8 cellular contexts compared by ENCODE assay signal in the genomic region with DNA sequence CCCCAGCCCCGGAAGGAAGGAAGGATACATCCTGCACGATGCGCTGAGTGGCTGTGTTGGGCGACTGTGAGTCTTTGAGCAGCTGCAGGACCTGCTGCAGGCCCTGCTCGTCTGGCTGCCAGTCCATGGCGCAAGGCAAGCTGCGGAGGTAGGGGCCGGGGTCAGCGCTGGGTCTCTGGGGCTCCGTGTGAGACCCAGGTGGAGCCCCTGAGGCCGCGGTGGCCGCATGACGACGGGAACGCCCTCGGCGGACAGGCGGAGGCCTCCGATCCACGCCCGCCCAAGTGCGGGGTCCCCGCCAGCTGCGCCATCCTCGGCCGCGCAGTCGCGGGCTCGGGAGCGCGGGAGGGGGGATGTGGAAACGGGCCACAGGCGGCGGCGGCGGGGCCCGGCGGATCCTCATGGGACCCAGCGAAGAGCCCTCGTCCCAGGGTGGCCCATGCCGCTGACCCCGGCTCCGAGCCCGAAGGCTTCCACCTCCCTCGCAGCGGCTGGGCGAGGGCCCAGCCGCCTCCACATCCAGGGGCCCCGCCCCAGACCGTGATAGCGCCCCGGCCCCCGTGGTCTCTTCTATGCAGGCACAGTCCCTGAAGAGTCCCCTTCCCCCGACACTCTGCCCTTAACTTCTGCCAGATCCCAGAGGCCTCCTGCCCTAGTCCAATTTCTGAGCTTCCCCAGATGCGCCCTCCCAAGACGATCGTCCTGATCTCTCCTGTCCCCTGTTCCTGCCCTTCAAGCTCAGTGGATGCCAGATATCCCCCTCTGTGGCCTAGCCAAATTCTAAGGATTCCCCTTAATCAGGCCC. TPM values are rescaled to one million over a fixed set of nuclear protein-coding genes. Genes with fewer than 3 reads are reported as not detected.
DNase-seq lines count a peak whose midpoint lies in the region; ATAC-seq, FAIRE-seq and TF ChIP-seq lines count a peak whose summit lies in the region.

No MANE protein-coding gene starts in this region.

- WGBS in GM12878 (ENCODE audit: insufficient coverage, insufficient replicate concordance, low lambda C conversion rate, missing lambda C conversion rate): 2% methylated on average over 46 of the region's 59 CpGs
- 3 to 10% (median 4%) methylated on average over 14 to 59 of the region's 59 CpGs for WGBS in stomach, 5 donors

- BruUV-seq in GM12878 (replicated peaks; lab: Mats Ljungman, UMichigan): no TSS peak

- no peaks in the 10 kb centered on the region for H3K27me3 ChIP-seq in KMS-11 (ENCODE audit: insufficient read depth, low read depth)
- H3K27me3 ChIP-seq in GM12878 (replicated peaks in 1 of 2; ENCODE audit: control insufficient read depth in 2 of 2, insufficient read depth in 2 of 2, low read length in 1 of 2): no peaks in the 10 kb centered on the region
- H3K27me3 ChIP-seq in keratinocyte (ENCODE audit: control insufficient read depth, extremely low read depth, insufficient read depth, low read length): no peaks in the 10 kb centered on the region
- H3K27me3 ChIP-seq in stomach: no peaks in the 10 kb centered on the region

- H3K27ac ChIP-seq in KMS-11: peak overlapping the region; percentile 74; the same call in 1 of the 2 replicates
- peak overlapping the region; percentile 81 for H3K27ac ChIP-seq in GM12878 (ENCODE audit: control insufficient read depth, insufficient read depth)
- H3K27ac ChIP-seq in keratinocyte (ENCODE audit: control insufficient read depth, insufficient read depth, low read length): peak overlapping the region; percentile 93
- peak overlapping the region; percentile 92 to 97 (median 95) for H3K27ac ChIP-seq in stomach

- H3K4me1 ChIP-seq in KMS-11 (ENCODE audit: low read depth, poor library complexity, severe bottlenecking): peaks cover 42% of the 10 kb centered on the region
- H3K4me1 ChIP-seq in GM12878 (ENCODE audit: control insufficient read depth, insufficient read depth, low read length): peaks cover 8% of the 10 kb centered on the region; the same call in 1 of the 2 replicates
- peaks cover 18% of the 10 kb centered on the region for H3K4me1 ChIP-seq in keratinocyte (ENCODE audit: control insufficient read depth, extremely low read depth, insufficient read depth, low read length)
- peaks cover 22 to 74% (median 53%) of the 10 kb centered on the region in 4 donors for H3K4me1 ChIP-seq in stomach

- TF ChIP-seq RAD21 in GM12878 (IDR thresholded peaks at IDR 0.05; ENCODE audit: insufficient read depth, low read depth, low read length): no peak

- H3K79me2 ChIP-seq in KMS-11 (ENCODE audit: insufficient read depth, low read depth) (peaks cover 64% of the 10 kb centered on the region), GM12878 (ENCODE audit: control insufficient read depth, insufficient read depth, low read length) (peaks cover 54% of the 10 kb centered on the region), keratinocyte (ENCODE audit: control insufficient read depth, insufficient read depth, low read length) (peaks cover 70% of the 10 kb centered on the region)

- ATAC-seq in GM12878 (peak; percentile 8), HG03442 (IDR thresholded peaks at IDR 0.05; ENCODE audit: unreplicated experiment) (no peak)

- H3K9me1 ChIP-seq in keratinocyte (ENCODE audit: control insufficient read depth, extremely low read depth, insufficient read depth, low read length): no peaks in the 10 kb centered on the region

- TF ChIP-seq CTCF in AG04449 (IDR thresholded peaks at IDR 0.05; ENCODE audit: insufficient read depth, low read length, missing control alignments) (no peak), KMS-11 (conservative IDR thresholded peaks at IDR 0.05; ENCODE audit: low read depth, low read length) (no peak), GM12878 (IDR thresholded peaks at IDR 0.05 in 2 of 3, conservative IDR thresholded peaks at IDR 0.05 in 1 of 3; ENCODE audit: control insufficient read depth in 2 of 3, extremely low read depth in 1 of 3, insufficient read depth in 1 of 3, low read depth in 3 of 3, low read length in 3 of 3) (no peak), keratinocyte (optimal IDR thresholded peaks at IDR 0.05 in 1 of 3, IDR thresholded peaks at IDR 0.05 in 1 of 3, conservative IDR thresholded peaks at IDR 0.05 in 1 of 3; ENCODE audit: extremely low read depth in 1 of 3, insufficient read depth in 2 of 3, low read length in 3 of 3) (no peak), stomach (IDR thresholded peaks at IDR 0.05) (no peak)

- intact Hi-C loops in GM12878 (cut with micrococcal nuclease; ENCODE audit: unreplicated experiment) (no loop called here), stomach (cut with DNase I; ENCODE audit: low total_unique reads) (no loop called here)

- CTCF ChIA-PET in AG04449 (lab: Yijun Ruan, JAX) (interaction anchor here (0.7 to 4.8 kb wide), 11 partner anchors 8 to 127 kb away, joined by 3 to 31 read pairs (median 5); partner anchors contain the start of gene TRIR), GM12878 (lab: Yijun Ruan, JAX) (interaction anchor here (0.6 to 5.4 kb wide), 6 partner anchors 12 to 425 kb away, joined by 3 to 30 read pairs (median 3); partner anchors contain the start of genes GET3 and TRIR)

- H2AFZ ChIP-seq in KMS-11 (ENCODE audit: low read depth) (no peak overlapping the region), GM12878 (ENCODE audit: control insufficient read depth, low read depth, low read length) (no peak overlapping the region), keratinocyte (ENCODE audit: control insufficient read depth, low read length) (no peak overlapping the region)

- TF ChIP-seq EP300 in GM12878 (IDR thresholded peaks at IDR 0.05; ENCODE audit: borderline replicate concordance in 1 of 2, control insufficient read depth in 1 of 2, low read depth in 2 of 2, low read length in 2 of 2): no peak
- TF ChIP-seq EP300 in stomach (IDR thresholded peaks at IDR 0.05): no peak

- H3K9me3 ChIP-seq in GM12878 (replicated peaks; ENCODE audit: control insufficient read depth, insufficient read depth, low read length) (no peaks in the 10 kb centered on the region), keratinocyte (ENCODE audit: control insufficient read depth, low read depth, low read length) (no peaks in the 10 kb centered on the region), stomach (no peaks in the 10 kb centered on the region)

- POLR2A ChIA-PET in AG04449 (lab: Yijun Ruan, JAX) (interaction anchor here (0.6 to 5.4 kb wide), 6 partner anchors 13 to 71 kb away, joined by 4 to 33 read pairs (median 6); partner anchors contain the start of genes DHPS, GET3, JUNB and TRIR), GM12878 (lab: Charles Lee) (interaction anchor here (1.0 to 6.8 kb wide), 3 partner anchors 12 to 78 kb away, joined by 3 to 58 read pairs (median 26); partner anchors contain the start of genes GET3 and TRIR)

- in situ Hi-C loops in GM12878 (cut with MboI): no loop called here

- no peak for FAIRE-seq in GM12878 (lab: Jason Lieb, UNC)
- FAIRE-seq in keratinocyte (lab: Jason Lieb, UNC): no peak

- no peak; the same call in 1 of the 2 replicates for TF ChIP-seq POLR2A in GM12878 (IDR thresholded peaks at IDR 0.05; ENCODE audit: low read depth, low read length)
- no peak for TF ChIP-seq POLR2A in stomach (IDR thresholded peaks at IDR 0.05)

- H3K36me3 ChIP-seq in KMS-11 (ENCODE audit: insufficient read depth) (peaks cover 6% of the 10 kb centered on the region; the same call in 1 of the 2 replicates), GM12878 (ENCODE audit: control insufficient read depth in 2 of 2, insufficient read depth in 2 of 2, low read length in 1 of 2) (peaks cover 10 to 12% of the 10 kb centered on the region in 2 experiments), keratinocyte (ENCODE audit: control insufficient read depth in 2 of 2, extremely low read depth in 1 of 2, insufficient read depth in 2 of 2, low read length in 2 of 2) (peaks cover 15 to 24% of the 10 kb centered on the region in 2 experiments), stomach (peaks cover 16 to 34% (median 33%) of the 10 kb centered on the region in 4 donors)

- dilution Hi-C loops in keratinocyte (cut with MboI; ENCODE audit: extremely low pct_ligation_motif_present, low sequenced_read_pairs): no loop called here

- DNase-seq in AG04449 (ENCODE audit: low read depth, low spot score): no peak
- DNase-seq in GM12878 (ENCODE audit: low read depth, low spot score): no peak
- no peak for DNase-seq in keratinocyte (ENCODE audit: low read depth, low spot score)
- no peak for DNase-seq in stomach
- DNase-seq in KG1 (lab: John Stamatoyannopoulos, UW): no peak
- no peak for DNase-seq in epidermal melanocyte (ENCODE audit: insufficient read length, low spot score)

- SMC1A ChIA-PET in GM12878 (lab: Charles Lee; ENCODE audit: uncharacterized antibody, unreplicated experiment): interaction anchor here (0.6 to 5.1 kb wide), 4 partner anchors 12 to 37 kb away, joined by 3 to 28 read pairs (median 4); partner anchors contain the start of genes GET3 and TRIR

- peak overlapping the region; percentile 80 for H3K4me3 ChIP-seq in AG04449 (ENCODE audit: low read depth, low read length)
- no peak overlapping the region for H3K4me3 ChIP-seq in KMS-11 (IDR thresholded peaks at IDR 0.05; ENCODE audit: insufficient read depth, low read depth, low read length)
- peak overlapping the region; percentile 98 for H3K4me3 ChIP-seq in GM12878
- H3K4me3 ChIP-seq in keratinocyte (ENCODE audit: control insufficient read depth in 2 of 3, extremely low read depth in 1 of 3, insufficient read depth in 2 of 3, low read depth in 1 of 3, low read length in 3 of 3): peak overlapping the region; percentile 77 to 92 (median 90)
- H3K4me3 ChIP-seq in stomach: peak overlapping the region; percentile 77 to 97 (median 84)

- H4K20me1 ChIP-seq in KMS-11 (ENCODE audit: insufficient read depth): no peaks in the 10 kb centered on the region
- no peaks in the 10 kb centered on the region; the same call in 1 of the 2 replicates for H4K20me1 ChIP-seq in GM12878 (ENCODE audit: control insufficient read depth, insufficient read depth)
- H4K20me1 ChIP-seq in keratinocyte (ENCODE audit: control insufficient read depth, extremely low read depth, insufficient read depth, low read length): peaks cover 13% of the 10 kb centered on the region

- RAD21 ChIA-PET in GM12878 (lab: Charles Lee; ENCODE audit: unreplicated experiment): interaction anchor here (1.1 to 3.3 kb wide), 3 partner anchors 13 to 40 kb away, joined by 3 to 31 read pairs (median 5); partner anchors contain the start of genes DHPS and TRIR

- H3K9ac ChIP-seq in KMS-11 (peak overlapping the region; percentile 92; the same call in 1 of the 2 replicates), GM12878 (ENCODE audit: control insufficient read depth, insufficient read depth, low read length) (peak overlapping the region; percentile 81), keratinocyte (ENCODE audit: control insufficient read depth, extremely low read depth, insufficient read depth, low read length) (peak overlapping the region; percentile 90)

- H3K4me2 ChIP-seq in KMS-11: peak overlapping the region; percentile 89
- H3K4me2 ChIP-seq in GM12878 (ENCODE audit: control insufficient read depth, insufficient read depth): peak overlapping the region; percentile 56
- H3K4me2 ChIP-seq in keratinocyte (ENCODE audit: control insufficient read depth, extremely low read depth, insufficient read depth, low read depth, low read length): peak overlapping the region; percentile 97

RNA-seq across cellular contexts. Expression of gene TNPO2, which starts 2.7 kb away (rescaled TPM):
- 113 and 137 TPM in 2 replicates for total RNA-seq in GM12878 (2013; cell fraction: nucleolus; rRNA removed)
- total RNA-seq in GM12878 (2014; rRNA removed): 19.0 and 26.2 TPM in 2 replicates
- 29.4 and 33.0 TPM in 2 replicates for total RNA-seq in GM12878 (2014; rRNA removed; fragmentation: Illumina TruSeq; extraction: Trizol)
- total RNA-seq in GM12878 (2021): 79.2 and 99.7 TPM in 2 replicates
- polyA plus RNA-seq in GM12878 (2011; ENCODE audit: low read depth): 26.0 TPM
- polyA plus RNA-seq in GM12878 (2011; rRNA removed): 50.1 and 90.8 TPM in 2 replicates
- 77.6 and 105 TPM in 2 replicates for polyA plus RNA-seq in GM12878 (2011; cell fraction: cytosol; rRNA removed)
- polyA plus RNA-seq in GM12878 (2011; cell fraction: nucleus; rRNA removed): 352 and 438 TPM in 2 replicates
- 35.4 and 35.9 TPM in 2 replicates for polyA plus RNA-seq in GM12878 (2012)
- polyA plus RNA-seq in GM12878 (2014; fragmentation: Illumina TruSeq; extraction: Trizol): 26.3 and 49.0 TPM in 2 replicates
- polyA plus RNA-seq in GM12878 (2014; fragmentation: Nextera tagmentation; extraction: Ambion mirVana): 1 to 10 TPM; 5.5 to 9.8 TPM
- 75.5 and 82.0 TPM in 2 replicates for polyA plus RNA-seq in GM12878 (2014; rRNA removed)
- 10 to 100 TPM; 18.4 to 23.7 TPM for polyA plus RNA-seq in GM12878 (2016; fragmentation: Nextera tagmentation; extraction: Ambion mirVana)
- polyA minus RNA-seq in GM12878 (2011; rRNA and poly(A)+ RNA removed): 142 and 176 TPM in 2 replicates
- 25.9 and 46.6 TPM in 2 replicates for polyA minus RNA-seq in GM12878 (2011; cell fraction: cytosol; rRNA and poly(A)+ RNA removed)
- 108 and 180 TPM in 2 replicates for polyA minus RNA-seq in GM12878 (2011; cell fraction: nucleus; rRNA and poly(A)+ RNA removed)
- polyA plus RNA-seq in keratinocyte: 75.3 to 115 TPM (median 105 TPM) in 3 replicates
- polyA plus RNA-seq in keratinocyte (2011; ENCODE audit: low read depth): 61.0 TPM
- 53.4 and 68.4 TPM in 2 replicates for polyA plus RNA-seq in keratinocyte (2011; cell fraction: cytosol; rRNA removed)
- polyA plus RNA-seq in keratinocyte (2011; cell fraction: nucleus; rRNA removed): 201 and 227 TPM in 2 replicates
- 34.5 and 56.6 TPM in 2 replicates for polyA plus RNA-seq in keratinocyte (2012; ENCODE audit: low replicate concordance)
- polyA minus RNA-seq in keratinocyte: 169 to 257 TPM (median 237 TPM) in 3 replicates
- polyA minus RNA-seq in keratinocyte (2011; cell fraction: cytosol; rRNA and poly(A)+ RNA removed): 162 TPM
- 171 and 198 TPM in 2 replicates for polyA minus RNA-seq in keratinocyte (2011; cell fraction: nucleus; rRNA and poly(A)+ RNA removed)
- total RNA-seq in stomach: 100 to 1,000 TPM in 1 of 5 donors, 10 to 100 TPM in 4; 20.6 to 143 (median 59.8) TPM
- polyA plus RNA-seq in stomach: 10 to 100 TPM; 13.7 to 18.5 (median 17.2) TPM

RNA-seq across cellular contexts. Expression of gene TRIR, which starts 13.4 kb away (rescaled TPM):
- 26.0 and 30.2 TPM in 2 replicates for total RNA-seq in GM12878 (2013; cell fraction: nucleolus; rRNA removed)
- total RNA-seq in GM12878 (2014; rRNA removed) (291 and 318 TPM in 2 replicates), GM12878 (2014; rRNA removed; fragmentation: Illumina TruSeq; extraction: Trizol) (113 and 124 TPM in 2 replicates), GM12878 (2021) (202 and 213 TPM in 2 replicates), stomach (100 to 1,000 TPM; 104 to 687 (median 176) TPM)
- polyA plus RNA-seq in GM12878 (2011; ENCODE audit: low read depth): 172 TPM
- polyA plus RNA-seq in GM12878 (2011; rRNA removed) (174 and 229 TPM in 2 replicates), GM12878 (2014; fragmentation: Illumina TruSeq; extraction: Trizol) (126 and 147 TPM in 2 replicates), GM12878 (2014; fragmentation: Nextera tagmentation; extraction: Ambion mirVana) (10 to 100 TPM; 59.7 to 96.0 TPM), GM12878 (2014; rRNA removed) (426 and 483 TPM in 2 replicates), GM12878 (2016; fragmentation: Nextera tagmentation; extraction: Ambion mirVana) (100 to 1,000 TPM; 193 to 202 TPM), keratinocyte (148 to 170 TPM (median 153 TPM) in 3 replicates), stomach (100 to 1,000 TPM; 341 to 367 (median 348) TPM)
- polyA plus RNA-seq in GM12878 (2011; cell fraction: cytosol; rRNA removed): 227 and 370 TPM in 2 replicates
- polyA plus RNA-seq in GM12878 (2011; cell fraction: nucleus; rRNA removed): 111 and 155 TPM in 2 replicates
- 211 and 282 TPM in 2 replicates for polyA plus RNA-seq in GM12878 (2012)
- polyA minus RNA-seq in GM12878 (2011; rRNA and poly(A)+ RNA removed): 48.4 and 67.3 TPM in 2 replicates
- 33.4 and 33.8 TPM in 2 replicates for polyA minus RNA-seq in GM12878 (2011; cell fraction: cytosol; rRNA and poly(A)+ RNA removed)
- 14.7 and 23.8 TPM in 2 replicates for polyA minus RNA-seq in GM12878 (2011; cell fraction: nucleus; rRNA and poly(A)+ RNA removed)
- 42.6 TPM for polyA plus RNA-seq in keratinocyte (2011; ENCODE audit: low read depth)
- 100 and 139 TPM in 2 replicates for polyA plus RNA-seq in keratinocyte (2011; cell fraction: cytosol; rRNA removed)
- 86.6 and 88.7 TPM in 2 replicates for polyA plus RNA-seq in keratinocyte (2011; cell fraction: nucleus; rRNA removed)
- polyA plus RNA-seq in keratinocyte (2012; ENCODE audit: low replicate concordance): 155 and 170 TPM in 2 replicates
- polyA minus RNA-seq in keratinocyte: 30.0 to 43.2 TPM (median 40.1 TPM) in 3 replicates
- 79.6 TPM for polyA minus RNA-seq in keratinocyte (2011; cell fraction: cytosol; rRNA and poly(A)+ RNA removed)
- polyA minus RNA-seq in keratinocyte (2011; cell fraction: nucleus; rRNA and poly(A)+ RNA removed): 13.7 and 19.7 TPM in 2 replicates

RNA-seq across cellular contexts. Expression of gene GET3, which starts 16.2 kb away (rescaled TPM):
- 6.7 and 10.6 TPM in 2 replicates for total RNA-seq in GM12878 (2013; cell fraction: nucleolus; rRNA removed)
- total RNA-seq in GM12878 (2014; rRNA removed) (109 and 118 TPM in 2 replicates), GM12878 (2014; rRNA removed; fragmentation: Illumina TruSeq; extraction: Trizol) (56.2 and 61.4 TPM in 2 replicates), GM12878 (2021) (75.3 and 84.0 TPM in 2 replicates), stomach (10 to 100 TPM in 3 of 5 donors, 1 to 10 TPM in 1, under 1 TPM in 1; 0.89 to 27.2 (median 15.5) TPM)
- polyA plus RNA-seq in GM12878 (2011; ENCODE audit: low read depth): 52.8 TPM
- polyA plus RNA-seq in GM12878 (2011; rRNA removed) (57.3 and 121 TPM in 2 replicates), GM12878 (2014; fragmentation: Illumina TruSeq; extraction: Trizol) (22.7 and 76.6 TPM in 2 replicates), GM12878 (2014; fragmentation: Nextera tagmentation; extraction: Ambion mirVana) (10 to 100 TPM; 14.5 to 22.0 TPM), GM12878 (2014; rRNA removed) (144 and 156 TPM in 2 replicates), GM12878 (2016; fragmentation: Nextera tagmentation; extraction: Ambion mirVana) (100 to 1,000 TPM; 126 to 139 TPM), keratinocyte (104 to 173 TPM (median 138 TPM) in 3 replicates), stomach (10 to 100 TPM; 55.1 to 90.4 (median 75.5) TPM)
- polyA plus RNA-seq in GM12878 (2011; cell fraction: cytosol; rRNA removed): 140 and 205 TPM in 2 replicates
- polyA plus RNA-seq in GM12878 (2011; cell fraction: nucleus; rRNA removed): 126 and 133 TPM in 2 replicates
- 60.3 and 78.8 TPM in 2 replicates for polyA plus RNA-seq in GM12878 (2012)
- polyA minus RNA-seq in GM12878 (2011; rRNA and poly(A)+ RNA removed): 56.2 and 89.3 TPM in 2 replicates
- 28.9 and 31.8 TPM in 2 replicates for polyA minus RNA-seq in GM12878 (2011; cell fraction: cytosol; rRNA and poly(A)+ RNA removed)
- 11.1 and 15.2 TPM in 2 replicates for polyA minus RNA-seq in GM12878 (2011; cell fraction: nucleus; rRNA and poly(A)+ RNA removed)
- 97.0 TPM for polyA plus RNA-seq in keratinocyte (2011; ENCODE audit: low read depth)
- polyA plus RNA-seq in keratinocyte (2011; cell fraction: cytosol; rRNA removed): 126 and 161 TPM in 2 replicates
- polyA plus RNA-seq in keratinocyte (2011; cell fraction: nucleus; rRNA removed): 82.8 and 101 TPM in 2 replicates
- 95.9 and 115 TPM in 2 replicates for polyA plus RNA-seq in keratinocyte (2012; ENCODE audit: low replicate concordance)
- polyA minus RNA-seq in keratinocyte: 94.1 to 128 TPM (median 111 TPM) in 3 replicates
- polyA minus RNA-seq in keratinocyte (2011; cell fraction: cytosol; rRNA and poly(A)+ RNA removed): 91.3 TPM
- polyA minus RNA-seq in keratinocyte (2011; cell fraction: nucleus; rRNA and poly(A)+ RNA removed): 26.4 and 27.1 TPM in 2 replicates

RNA-seq across cellular contexts. Expression of gene FBXW9, which starts 24.6 kb away (rescaled TPM):
- total RNA-seq in GM12878 (2013; cell fraction: nucleolus; rRNA removed): 5.6 and 6.0 TPM in 2 replicates
- total RNA-seq in GM12878 (2014; rRNA removed) (11.8 and 14.8 TPM in 2 replicates), GM12878 (2014; rRNA removed; fragmentation: Illumina TruSeq; extraction: Trizol) (3.7 and 4.0 TPM in 2 replicates), GM12878 (2021) (10.4 and 12.8 TPM in 2 replicates), stomach (10 to 100 TPM in 1 of 5 donors, 1 to 10 TPM in 3, under 1 TPM in 1; 0.29 to 10.9 (median 2.7) TPM)
- 1.5 TPM for polyA plus RNA-seq in GM12878 (2011; ENCODE audit: low read depth)
- polyA plus RNA-seq in GM12878 (2011; rRNA removed) (1.8 and 4.3 TPM in 2 replicates), GM12878 (2014; fragmentation: Illumina TruSeq; extraction: Trizol) (0.16 and 1.5 TPM in 2 replicates), GM12878 (2014; fragmentation: Nextera tagmentation; extraction: Ambion mirVana) (1 to 10 TPM in 1 of 2 experiments, under 1 TPM in 1; 0.21 to 1.1 TPM), GM12878 (2014; rRNA removed) (13.7 and 14.4 TPM in 2 replicates), GM12878 (2016; fragmentation: Nextera tagmentation; extraction: Ambion mirVana) (10 to 100 TPM; 13.3 to 13.7 TPM), keratinocyte (5.6 to 11.2 TPM (median 8.1 TPM) in 3 replicates), stomach (1 to 10 TPM; 4.6 to 9.8 (median 5.8) TPM)
- polyA plus RNA-seq in GM12878 (2011; cell fraction: cytosol; rRNA removed): 9.8 and 16.0 TPM in 2 replicates
- polyA plus RNA-seq in GM12878 (2011; cell fraction: nucleus; rRNA removed): 19.8 and 24.5 TPM in 2 replicates
- polyA plus RNA-seq in GM12878 (2012): 4.7 and 4.9 TPM in 2 replicates
- 3.2 and 7.6 TPM in 2 replicates for polyA minus RNA-seq in GM12878 (2011; rRNA and poly(A)+ RNA removed)
- 3.1 and 4.8 TPM in 2 replicates for polyA minus RNA-seq in GM12878 (2011; cell fraction: cytosol; rRNA and poly(A)+ RNA removed)
- polyA minus RNA-seq in GM12878 (2011; cell fraction: nucleus; rRNA and poly(A)+ RNA removed): 3.4 and 6.9 TPM in 2 replicates
- 3.7 TPM for polyA plus RNA-seq in keratinocyte (2011; ENCODE audit: low read depth)
- 4.9 and 10.5 TPM in 2 replicates for polyA plus RNA-seq in keratinocyte (2011; cell fraction: cytosol; rRNA removed)
- polyA plus RNA-seq in keratinocyte (2011; cell fraction: nucleus; rRNA removed): 16.7 and 22.8 TPM in 2 replicates
- polyA plus RNA-seq in keratinocyte (2012; ENCODE audit: low replicate concordance): 6.5 and 10.3 TPM in 2 replicates
- 5.6 to 8.8 TPM (median 7.5 TPM) in 3 replicates for polyA minus RNA-seq in keratinocyte
- polyA minus RNA-seq in keratinocyte (2011; cell fraction: cytosol; rRNA and poly(A)+ RNA removed): 9.8 TPM
- polyA minus RNA-seq in keratinocyte (2011; cell fraction: nucleus; rRNA and poly(A)+ RNA removed): 6.6 and 8.0 TPM in 2 replicates

RNA-seq across cellular contexts. Expression of gene BEST2, which starts 30.5 kb away (rescaled TPM):
- total RNA-seq in GM12878 (2013; cell fraction: nucleolus; rRNA removed): not detected in 2 replicates
- total RNA-seq in GM12878 (2014; rRNA removed) (not detected in 2 replicates), GM12878 (2014; rRNA removed; fragmentation: Illumina TruSeq; extraction: Trizol) (not detected in 2 replicates), GM12878 (2021) (0.08 TPM in 1 of 2 replicates, not detected in the other), stomach (100 to 1,000 TPM in 1 of 5 donors, not detected in 4; 165 TPM)
- not detected for polyA plus RNA-seq in GM12878 (2011; ENCODE audit: low read depth)
- polyA plus RNA-seq in GM12878 (2011; rRNA removed) (not detected in 2 replicates), GM12878 (2014; fragmentation: Illumina TruSeq; extraction: Trizol) (not detected in 2 replicates), GM12878 (2014; fragmentation: Nextera tagmentation; extraction: Ambion mirVana) (not detected), GM12878 (2014; rRNA removed) (0.09 TPM in 1 of 2 replicates, not detected in the other), GM12878 (2016; fragmentation: Nextera tagmentation; extraction: Ambion mirVana) (not detected), keratinocyte (0.03 TPM in 1 of 3 replicates, not detected in the others), stomach (under 1 TPM in 1 of 3 donors, not detected in 2; 0.08 TPM)
- polyA plus RNA-seq in GM12878 (2011; cell fraction: cytosol; rRNA removed): 0.03 and 0.10 TPM in 2 replicates
- polyA plus RNA-seq in GM12878 (2011; cell fraction: nucleus; rRNA removed): not detected in 2 replicates
- polyA plus RNA-seq in GM12878 (2012): 0.15 and 0.20 TPM in 2 replicates
- polyA minus RNA-seq in GM12878 (2011; rRNA and poly(A)+ RNA removed): not detected in 2 replicates
- polyA minus RNA-seq in GM12878 (2011; cell fraction: cytosol; rRNA and poly(A)+ RNA removed): not detected in 2 replicates
- polyA minus RNA-seq in GM12878 (2011; cell fraction: nucleus; rRNA and poly(A)+ RNA removed): not detected in 2 replicates
- polyA plus RNA-seq in keratinocyte (2011; ENCODE audit: low read depth): 0.19 TPM
- polyA plus RNA-seq in keratinocyte (2011; cell fraction: cytosol; rRNA removed): not detected in 2 replicates
- polyA plus RNA-seq in keratinocyte (2011; cell fraction: nucleus; rRNA removed): 0.20 TPM in 1 of 2 replicates, not detected in the other
- polyA plus RNA-seq in keratinocyte (2012; ENCODE audit: low replicate concordance): 0.32 TPM in 1 of 2 replicates, not detected in the other
- polyA minus RNA-seq in keratinocyte: not detected in 3 replicates
- polyA minus RNA-seq in keratinocyte (2011; cell fraction: cytosol; rRNA and poly(A)+ RNA removed): not detected
- not detected in 2 replicates for polyA minus RNA-seq in keratinocyte (2011; cell fraction: nucleus; rRNA and poly(A)+ RNA removed)
